ENCODE assay signal across 8 cellular contexts in the genomic region with DNA sequence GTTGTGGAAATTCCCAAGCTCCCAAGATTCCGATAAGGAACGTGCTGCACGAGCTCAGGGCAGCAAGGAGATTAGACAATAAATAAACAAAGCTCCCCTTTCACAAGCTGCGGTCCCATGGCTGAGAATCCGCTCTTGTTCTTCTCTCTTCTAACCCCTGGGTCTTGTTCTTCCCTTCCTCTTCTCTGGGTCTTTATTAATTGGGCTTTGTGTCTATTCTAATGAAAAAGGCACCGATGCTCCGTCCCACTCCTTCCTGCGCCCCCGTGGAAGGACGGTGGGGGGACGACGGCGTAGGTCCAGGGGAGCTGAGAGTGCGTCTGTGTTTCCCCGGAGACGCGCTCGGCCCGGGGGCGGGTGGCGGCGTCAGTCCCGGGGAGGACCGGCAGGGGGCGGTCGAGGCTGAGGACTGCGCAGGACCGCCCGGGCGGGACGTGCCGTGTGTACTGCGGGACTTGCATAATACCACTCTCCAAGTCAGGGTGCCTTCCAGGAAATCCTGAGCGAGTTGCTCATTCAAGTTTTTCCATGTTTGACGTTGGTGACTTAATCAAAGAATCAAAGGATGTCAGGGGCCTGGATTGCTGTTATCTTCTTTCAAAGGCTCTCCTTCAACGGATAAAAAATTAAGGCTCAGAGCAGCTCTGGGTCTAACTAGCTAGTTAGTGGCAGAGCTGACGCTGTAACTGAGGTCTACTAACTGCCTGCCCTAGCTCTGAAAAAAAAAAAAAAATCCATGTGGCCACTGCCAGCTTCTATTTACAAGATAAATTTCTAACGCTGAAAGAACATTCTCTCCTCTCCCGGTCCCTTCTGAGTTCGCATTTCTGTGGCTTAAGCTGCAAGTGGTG.
DNase-seq lines count a peak whose midpoint lies in the region; ATAC-seq and TF ChIP-seq lines count a peak whose summit lies in the region.

No MANE protein-coding gene starts in this region.

- no peaks in the 10 kb centered on the region for H3K36me3 ChIP-seq in NT2/D1 (ENCODE audit: insufficient read depth, insufficient read length, low read length)
- no peaks in the 10 kb centered on the region for H3K36me3 ChIP-seq in mucosa of descending colon (ENCODE audit: low read depth)

- H3K4me3 ChIP-seq in NT2/D1 (ENCODE audit: insufficient read length, low read depth): peak overlapping the region; percentile 16
- peak overlapping the region; percentile 31 for H3K4me3 ChIP-seq in epithelial cell of esophagus (ENCODE audit: low read length)
- H3K4me3 ChIP-seq in mucosa of descending colon: no peak overlapping the region

- intact Hi-C loops in mucosa of descending colon (cut with DNase I, micrococcal nuclease): loop anchor here in 1 of 2 donors (5.0 kb wide), 1 partner anchor 226 kb away; no protein-coding TSS in a partner anchor

- H3K4me1 ChIP-seq in NT2/D1 (ENCODE audit: insufficient read depth, insufficient read length) (no peaks in the 10 kb centered on the region), mucosa of descending colon (ENCODE audit: low read depth) (peaks cover 5% of the 10 kb centered on the region)

- peak; percentile 76 to 85 for DNase-seq in AML-193 (lab: John Stamatoyannopoulos, UW)
- DNase-seq in NT2/D1 (ENCODE audit: low read depth, low spot score): peak; percentile 55
- DNase-seq in activated CD8-positive, alpha-beta memory T cell treated with anti-CD3 and anti-CD28 coated beads, Interleukin-2, amount 50 U/mL, for 48 hours: peak; percentile 98
- peak; percentile 94 for DNase-seq in epithelial cell of esophagus (ENCODE audit: low read depth)
- peak; percentile 84 to 91 (median 90) for DNase-seq in mucosa of descending colon
- peak; percentile 28 to 54 for DNase-seq in stimulated activated CD8-positive, alpha-beta memory T cell treated with anti-CD3 and anti-CD28 coated beads, Interleukin-2, amount 100 ng/mL, for 1 hour (ENCODE audit: low read depth in 2 of 2)

- peak; percentile 64 for TF ChIP-seq CTCF in epithelial cell of esophagus (IDR thresholded peaks at IDR 0.05; ENCODE audit: insufficient read depth, low read depth, low read length, missing control alignments)
- TF ChIP-seq CTCF in mucosa of descending colon (IDR thresholded peaks at IDR 0.05): peak; percentile 91

- H3K9ac ChIP-seq in NT2/D1 (ENCODE audit: insufficient read length, low read depth): no peak overlapping the region

- ATAC-seq in GM18909 (IDR thresholded peaks at IDR 0.05; ENCODE audit: poor library complexity, unreplicated experiment): peak; percentile 98
- peak; percentile 96 for ATAC-seq in HG03196 (IDR thresholded peaks at IDR 0.05; ENCODE audit: unreplicated experiment)
- ATAC-seq in mucosa of descending colon: peak; percentile 100

- H3K9me3 ChIP-seq in NT2/D1 (ENCODE audit: insufficient read depth, low read length) (peaks cover 1% of the 10 kb centered on the region; the same call in 1 of the 2 replicates), mucosa of descending colon (no peaks in the 10 kb centered on the region)

- H3K27me3 ChIP-seq in NT2/D1 (ENCODE audit: insufficient read depth, insufficient read length): peaks cover 15% of the 10 kb centered on the region

Comparison
In these comparisons a context has a peak if more than half of its experiments do, and no peak if none do; other contexts are left out.
1. DNase-seq: peak in every context shown above with its lines; median percentile 98 in activated CD8-positive, alpha-beta memory T cell treated with anti-CD3 and anti-CD28 coated beads, Interleukin-2, amount 50 U/mL, for 48 hours; 94 in epithelial cell of esophagus; 90 in mucosa of descending colon; 80 in AML-193; 55 in NT2/D1; 41 in stimulated activated CD8-positive, alpha-beta memory T cell treated with anti-CD3 and anti-CD28 coated beads, Interleukin-2, amount 100 ng/mL, for 1 hour.